In the genomic region with DNA sequence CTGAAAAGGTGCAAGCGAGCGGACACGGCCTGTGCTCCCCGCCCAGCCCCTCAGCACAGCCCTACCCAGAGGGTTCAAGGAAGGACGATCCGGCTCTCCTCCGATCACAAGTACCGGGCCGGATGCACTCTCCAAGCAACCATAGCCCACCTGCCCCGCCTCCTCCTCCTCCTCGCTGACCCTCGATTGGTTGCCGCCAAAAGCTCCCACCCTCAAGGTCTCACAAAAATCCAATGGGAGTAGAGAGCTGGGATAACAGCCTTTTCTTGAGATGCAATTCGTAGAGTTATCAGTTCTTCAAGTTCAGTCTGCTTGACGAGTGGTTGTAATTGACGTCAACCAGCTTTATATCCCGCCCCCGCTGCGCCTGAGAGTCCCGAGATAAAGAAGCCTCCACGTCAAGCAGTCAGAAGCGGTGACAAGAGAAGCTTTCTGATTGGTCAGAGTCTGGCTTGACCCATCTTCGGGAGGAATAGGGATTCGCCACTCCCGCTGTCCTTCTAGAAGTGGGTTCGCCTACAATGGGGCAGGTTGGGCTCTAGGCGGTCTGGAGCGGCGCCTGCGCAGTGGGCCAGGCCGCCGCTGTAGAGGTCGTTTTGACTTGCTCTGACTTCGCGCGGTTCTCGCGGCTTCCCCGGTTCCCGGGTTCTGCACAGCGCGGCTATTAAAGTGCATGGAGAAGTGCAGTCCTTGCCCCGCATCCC, we compare ENCODE assay signal across 1 cellular context.
TF ChIP-seq lines count a peak whose summit lies in the region.

TSS of gene IFT27 (minus strand) at position 154 of the 704 bp plus-strand sequence. CDS start 412 bp downstream, outside the sequence.

TF ChIP-seq in liver, 16 proteins besides CTCF, POLR2A, EP300 and RAD21 (continued from another document):
- TF ChIP-seq, protein P1, sequence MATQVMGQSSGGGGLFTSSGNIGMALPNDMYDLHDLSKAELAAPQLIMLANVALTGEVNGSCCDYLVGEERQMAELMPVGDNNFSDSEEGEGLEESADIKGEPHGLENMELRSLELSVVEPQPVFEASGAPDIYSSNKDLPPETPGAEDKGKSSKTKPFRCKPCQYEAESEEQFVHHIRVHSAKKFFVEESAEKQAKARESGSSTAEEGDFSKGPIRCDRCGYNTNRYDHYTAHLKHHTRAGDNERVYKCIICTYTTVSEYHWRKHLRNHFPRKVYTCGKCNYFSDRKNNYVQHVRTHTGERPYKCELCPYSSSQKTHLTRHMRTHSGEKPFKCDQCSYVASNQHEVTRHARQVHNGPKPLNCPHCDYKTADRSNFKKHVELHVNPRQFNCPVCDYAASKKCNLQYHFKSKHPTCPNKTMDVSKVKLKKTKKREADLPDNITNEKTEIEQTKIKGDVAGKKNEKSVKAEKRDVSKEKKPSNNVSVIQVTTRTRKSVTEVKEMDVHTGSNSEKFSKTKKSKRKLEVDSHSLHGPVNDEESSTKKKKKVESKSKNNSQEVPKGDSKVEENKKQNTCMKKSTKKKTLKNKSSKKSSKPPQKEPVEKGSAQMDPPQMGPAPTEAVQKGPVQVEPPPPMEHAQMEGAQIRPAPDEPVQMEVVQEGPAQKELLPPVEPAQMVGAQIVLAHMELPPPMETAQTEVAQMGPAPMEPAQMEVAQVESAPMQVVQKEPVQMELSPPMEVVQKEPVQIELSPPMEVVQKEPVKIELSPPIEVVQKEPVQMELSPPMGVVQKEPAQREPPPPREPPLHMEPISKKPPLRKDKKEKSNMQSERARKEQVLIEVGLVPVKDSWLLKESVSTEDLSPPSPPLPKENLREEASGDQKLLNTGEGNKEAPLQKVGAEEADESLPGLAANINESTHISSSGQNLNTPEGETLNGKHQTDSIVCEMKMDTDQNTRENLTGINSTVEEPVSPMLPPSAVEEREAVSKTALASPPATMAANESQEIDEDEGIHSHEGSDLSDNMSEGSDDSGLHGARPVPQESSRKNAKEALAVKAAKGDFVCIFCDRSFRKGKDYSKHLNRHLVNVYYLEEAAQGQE (IDR thresholded peaks at IDR 0.05): no peak
- TF ChIP-seq GABPA (IDR thresholded peaks at IDR 0.05 in 1 of 2, conservative IDR thresholded peaks at IDR 0.05 in 1 of 2) (peak; percentile 44 to 80), YY1 (IDR thresholded peaks at IDR 0.05) (peak; percentile 88), RXRA (IDR thresholded peaks at IDR 0.05) (peak; percentile 43 to 49), JUND (IDR thresholded peaks at IDR 0.05) (peak; percentile 72 to 85)
- TF ChIP-seq, protein P2, sequence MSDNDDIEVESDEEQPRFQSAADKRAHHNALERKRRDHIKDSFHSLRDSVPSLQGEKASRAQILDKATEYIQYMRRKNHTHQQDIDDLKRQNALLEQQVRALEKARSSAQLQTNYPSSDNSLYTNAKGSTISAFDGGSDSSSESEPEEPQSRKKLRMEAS (IDR thresholded peaks at IDR 0.05): no peak
